In the genomic region with DNA sequence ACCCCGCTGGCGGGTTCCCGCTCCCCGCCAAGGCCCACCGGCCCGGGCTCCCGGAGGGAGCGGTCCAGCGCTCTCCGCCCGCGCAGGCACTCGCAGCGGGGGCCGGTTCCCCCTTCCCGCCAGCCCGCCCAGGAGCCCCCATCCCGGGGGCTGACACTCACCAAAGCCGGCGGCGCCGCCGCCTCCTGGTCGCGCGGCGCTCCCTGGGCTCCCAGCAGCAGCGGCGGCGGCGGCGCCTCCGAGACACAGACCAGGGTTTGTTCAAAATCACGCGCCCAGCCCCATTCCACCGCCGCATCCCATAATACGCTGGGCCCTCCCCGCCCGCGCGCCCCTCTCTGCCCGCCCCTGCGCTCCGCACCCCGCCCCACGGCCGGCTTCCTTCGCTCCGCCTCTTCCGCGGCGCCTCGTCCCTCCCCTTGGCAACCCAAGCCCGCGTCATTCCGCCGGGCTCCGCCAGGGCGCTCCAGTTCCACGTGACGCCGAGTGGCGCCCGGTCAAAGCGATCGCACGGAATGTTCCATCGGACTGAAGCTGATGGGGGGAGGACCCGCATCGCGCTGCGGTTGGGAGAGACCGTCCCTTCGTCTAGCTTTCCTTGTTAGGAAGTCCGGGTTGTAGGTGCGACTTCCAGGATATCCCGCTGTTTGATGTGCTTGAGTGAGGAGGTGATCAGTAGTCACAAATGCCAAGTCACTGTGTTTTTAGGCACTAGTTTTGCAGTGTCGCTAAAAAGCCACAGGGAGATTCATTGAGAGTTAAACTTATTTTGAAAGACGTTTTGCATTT, we compare ENCODE assay signal across 8 cellular contexts. TPM values are rescaled to one million over a fixed set of nuclear protein-coding genes. Genes with fewer than 3 reads are reported as not detected.
A peak's percentile ranks its signal among the peaks of the same experiment; 100 is the strongest.
DNase-seq lines count a peak whose midpoint lies in the region; ATAC-seq and TF ChIP-seq lines count a peak whose summit lies in the region.

No MANE protein-coding gene starts in this region.

- peaks cover 44% of the 10 kb centered on the region for H3K4me1 ChIP-seq in CD4-positive, alpha-beta memory T cell (ENCODE audit: insufficient read depth, low read length)
- H3K4me1 ChIP-seq in ectodermal cell (ENCODE audit: control insufficient read depth, insufficient read depth, low read length): peaks cover 8% of the 10 kb centered on the region
- H3K4me1 ChIP-seq in lower lobe of right lung: peaks cover 28% of the 10 kb centered on the region

- H3K27me3 ChIP-seq in CD4-positive, alpha-beta memory T cell (ENCODE audit: insufficient read depth, low read length): no peaks in the 10 kb centered on the region
- peaks cover 16% of the 10 kb centered on the region for H3K27me3 ChIP-seq in ectodermal cell (ENCODE audit: control insufficient read depth, insufficient read depth, low read length, poor library complexity, severe bottlenecking)
- no peaks in the 10 kb centered on the region for H3K27me3 ChIP-seq in lower lobe of right lung (ENCODE audit: low read depth)

- peak overlapping the region; percentile 91 to 97 (median 95) for H3K4me3 Mint-ChIP-seq in CD4-positive, alpha-beta memory T cell
- peak overlapping the region; percentile 88 for H3K4me3 Mint-ChIP-seq in activated CD4-positive, alpha-beta memory T cell treated with anti-CD3 and anti-CD28 coated beads, Interleukin-2, amount 10 ng/mL, durations not matched to agents 7 days and 5 days

- peaks cover 0 to 7% (median 0%) of the 10 kb centered on the region in 8 donors for H3K9me3 Mint-ChIP-seq in CD4-positive, alpha-beta memory T cell
- H3K9me3 Mint-ChIP-seq in activated CD4-positive, alpha-beta memory T cell treated with anti-CD3 and anti-CD28 coated beads, Interleukin-2, amount 10 ng/mL, durations not matched to agents 7 days and 5 days: no peaks in the 10 kb centered on the region

- ATAC-seq in GM19438 (IDR thresholded peaks at IDR 0.05; ENCODE audit: low read depth, unreplicated experiment) (peak; percentile 73), HG03575 (IDR thresholded peaks at IDR 0.05; ENCODE audit: extremely low read depth, insufficient number of reproducible peaks, low FRiP score, unreplicated experiment) (peak; percentile 51), lower lobe of right lung (peak; percentile 98 to 99)

- 0% methylated on average over 80 of the region's 80 CpGs for WGBS in ectodermal cell, 2 experiments

- POLR2A ChIA-PET in CD4-positive, alpha-beta memory T cell (lab: Charles Lee; ENCODE audit: partially characterized antibody): interaction anchor here (0.8 to 5.5 kb wide), 13 partner anchors 20 to 639 kb away, joined by 3 to 120 read pairs (median 6); a partner anchor contains a TSS
- POLR2A ChIA-PET in activated CD4-positive, alpha-beta memory T cell treated with anti-CD3 and anti-CD28 coated beads, Interleukin-2, amount 10 ng/mL, durations not matched to agents 7 days and 5 days (lab: Charles Lee): interaction anchor here (0.6 to 5.4 kb wide), 22 partner anchors 7 to 584 kb away, joined by 3 to 96 read pairs (median 6); a partner anchor contains a TSS

- no peaks in the 10 kb centered on the region for H3K9me3 ChIP-seq in CD4-positive, alpha-beta memory T cell (ENCODE audit: control insufficient read depth in 1 of 2, low read length in 2 of 2)
- H3K9me3 ChIP-seq in ectodermal cell (ENCODE audit: control insufficient read depth, low read length) (no peaks in the 10 kb centered on the region), lower lobe of right lung (no peaks in the 10 kb centered on the region)

- intact Hi-C loops in CD4-positive, alpha-beta memory T cell (cut with micrococcal nuclease): loop anchor here (1.0 to 2.0 kb wide), 5 partner anchors 21 to 583 kb away; a partner anchor contains a TSS
- intact Hi-C loops in lower lobe of right lung (cut with DNase I): no loop called here

- peak; percentile 96 to 99 (median 97) for DNase-seq in CD4-positive, alpha-beta memory T cell
- DNase-seq in NCI-H82 (lab: John Stamatoyannopoulos, UW) (peak; percentile 98), lower lobe of right lung (peak; percentile 97)
- peak; percentile 98 for DNase-seq in activated CD4-positive, alpha-beta memory T cell treated with anti-CD3 and anti-CD28 coated beads, Interleukin-2, amount 10 ng/mL, durations not matched to agents 7 days and 5 days
- DNase-seq in stimulated activated CD4-positive, alpha-beta T cell treated with anti-CD3 and anti-CD28 coated beads, TNF-alpha, amount 100 ng/mL, for 24 hours (ENCODE audit: low read depth in 3 of 3): peak; percentile 94 to 96 (median 96)

- H3K4me1 Mint-ChIP-seq in CD4-positive, alpha-beta memory T cell: peaks cover 34 to 52% (median 39%) of the 10 kb centered on the region in 4 donors
- H3K4me1 Mint-ChIP-seq in activated CD4-positive, alpha-beta memory T cell treated with anti-CD3 and anti-CD28 coated beads, Interleukin-2, amount 10 ng/mL, durations not matched to agents 7 days and 5 days: peaks cover 38% of the 10 kb centered on the region

- H3K36me3 Mint-ChIP-seq in CD4-positive, alpha-beta memory T cell: peaks cover 0 to 19% of the 10 kb centered on the region in 2 donors
- peaks cover 6% of the 10 kb centered on the region for H3K36me3 Mint-ChIP-seq in activated CD4-positive, alpha-beta memory T cell treated with anti-CD3 and anti-CD28 coated beads, Interleukin-2, amount 10 ng/mL, durations not matched to agents 7 days and 5 days (ENCODE audit: low read depth)

- peak overlapping the region; percentile 89 for H3K27ac ChIP-seq in CD4-positive, alpha-beta memory T cell (ENCODE audit: low read depth, low read length)
- no peak overlapping the region for H3K27ac ChIP-seq in ectodermal cell (ENCODE audit: insufficient read depth, low read depth, low read length, poor library complexity, severe bottlenecking)
- peak overlapping the region; percentile 77 for H3K27ac ChIP-seq in lower lobe of right lung

- peak overlapping the region; percentile 88 to 98 for H3K4me3 ChIP-seq in CD4-positive, alpha-beta memory T cell (ENCODE audit: low read length in 2 of 2)
- H3K4me3 ChIP-seq in ectodermal cell (ENCODE audit: insufficient read depth, low read depth, low read length) (peak overlapping the region; percentile 52), lower lobe of right lung (peak overlapping the region; percentile 90)

- TF ChIP-seq CTCF in lower lobe of right lung (IDR thresholded peaks at IDR 0.05): peak; percentile 70

- CTCF ChIA-PET in CD4-positive, alpha-beta memory T cell (lab: Charles Lee; ENCODE audit: partially characterized antibody): interaction anchor here (0.9 to 3.6 kb wide), 3 partner anchors 22 to 35 kb away, joined by 3 to 24 read pairs (median 4); a partner anchor contains a TSS
- CTCF ChIA-PET in activated CD4-positive, alpha-beta memory T cell treated with anti-CD3 and anti-CD28 coated beads, Interleukin-2, amount 10 ng/mL, durations not matched to agents 7 days and 5 days (lab: Charles Lee): interaction anchor here (0.9 to 2.4 kb wide), 5 partner anchors 22 to 271 kb away, joined by 3 to 19 read pairs (median 5); a partner anchor contains a TSS

- no peaks in the 10 kb centered on the region for H3K27me3 Mint-ChIP-seq in CD4-positive, alpha-beta memory T cell
- H3K27me3 Mint-ChIP-seq in activated CD4-positive, alpha-beta memory T cell treated with anti-CD3 and anti-CD28 coated beads, Interleukin-2, amount 10 ng/mL, durations not matched to agents 7 days and 5 days: no peaks in the 10 kb centered on the region

- peak overlapping the region; percentile 87 to 97 (median 94) for H3K27ac Mint-ChIP-seq in CD4-positive, alpha-beta memory T cell
- H3K27ac Mint-ChIP-seq in activated CD4-positive, alpha-beta memory T cell treated with anti-CD3 and anti-CD28 coated beads, Interleukin-2, amount 10 ng/mL, durations not matched to agents 7 days and 5 days: peak overlapping the region; percentile 78

- no peaks in the 10 kb centered on the region for H3K36me3 ChIP-seq in CD4-positive, alpha-beta memory T cell (ENCODE audit: insufficient read depth, low read length)
- H3K36me3 ChIP-seq in ectodermal cell (ENCODE audit: control insufficient read depth, insufficient read depth, low read length) (no peaks in the 10 kb centered on the region), lower lobe of right lung (no peaks in the 10 kb centered on the region)

RNA-seq across cellular contexts. Expression of a gene that starts 2.2 kb away (rescaled TPM):
- total RNA-seq in CD4-positive, alpha-beta memory T cell: 10 to 100 TPM; 19.2 to 21.7 TPM
- 10 to 100 TPM in 1 of 2 donors, 1 to 10 TPM in 1; 7.6 to 11.8 TPM for polyA plus RNA-seq in CD4-positive, alpha-beta memory T cell
- 10 to 100 TPM; 34.6 to 36.9 TPM for total RNA-seq in activated CD4-positive, alpha-beta memory T cell treated with anti-CD3 and anti-CD28 coated beads, Interleukin-2, amount 10 ng/mL, durations not matched to agents 7 days and 5 days
- polyA plus RNA-seq in ectodermal cell (2013, experiment 1 of 4): 13.4 TPM
- polyA plus RNA-seq in ectodermal cell (2013, experiment 2 of 4): 12.7 TPM
- polyA plus RNA-seq in ectodermal cell (2013, experiment 3 of 4): 11.4 TPM
- polyA plus RNA-seq in ectodermal cell (2013, experiment 4 of 4): 12.8 TPM
- 14.7 TPM for total RNA-seq in lower lobe of right lung

RNA-seq across cellular contexts. Expression of a gene that starts 22.2 kb away (rescaled TPM):
- 10 to 100 TPM; 24.6 to 26.1 TPM for total RNA-seq in CD4-positive, alpha-beta memory T cell
- polyA plus RNA-seq in CD4-positive, alpha-beta memory T cell: 10 to 100 TPM; 69.8 to 91.2 TPM
- total RNA-seq in activated CD4-positive, alpha-beta memory T cell treated with anti-CD3 and anti-CD28 coated beads, Interleukin-2, amount 10 ng/mL, durations not matched to agents 7 days and 5 days: 10 to 100 TPM; 30.9 to 32.8 TPM
- 70.9 TPM for polyA plus RNA-seq in ectodermal cell (2013, experiment 1 of 4)
- polyA plus RNA-seq in ectodermal cell (2013, experiment 2 of 4): 75.7 TPM
- polyA plus RNA-seq in ectodermal cell (2013, experiment 3 of 4): 61.9 TPM
- polyA plus RNA-seq in ectodermal cell (2013, experiment 4 of 4): 67.2 TPM
- total RNA-seq in lower lobe of right lung: 27.7 TPM
